Comparison of ENCODE assay signal across 1 cellular context in genomic region chr11:70637949-70638598, GRCh38.
TF ChIP-seq lines count a peak whose summit lies in the region.

No MANE protein-coding gene starts in this region.

TF ChIP-seq in HepG2, 621 proteins besides CTCF, POLR2A, EP300 and RAD21 (continued from another document and continues in another):
- peak; percentile 56; the same call in 1 of the 2 replicates for TF ChIP-seq ZBTB4 (CRISPR knock-in tag; IDR thresholded peaks at IDR 0.05; ENCODE audit: borderline replicate concordance)
- no peak for TF ChIP-seq ZBTB49 (CRISPR knock-in tag; IDR thresholded peaks at IDR 0.05; ENCODE audit: borderline replicate concordance)
- no peak for TF ChIP-seq ZFX (CRISPR knock-in tag; IDR thresholded peaks at IDR 0.05; ENCODE audit: low read depth)
- TF ChIP-seq KIAA2018 (CRISPR knock-in tag; IDR thresholded peaks at IDR 0.05; ENCODE audit: borderline replicate concordance): no peak
- no peak for TF ChIP-seq KLF9 (CRISPR knock-in tag; IDR thresholded peaks at IDR 0.05; ENCODE audit: low read depth)
- TF ChIP-seq ZNF777 (CRISPR knock-in tag; IDR thresholded peaks at IDR 0.05): no peak
- TF ChIP-seq ZFYVE20 (CRISPR knock-in tag; IDR thresholded peaks at IDR 0.05; ENCODE audit: borderline replicate concordance, low read depth): no peak
- TF ChIP-seq HNF4G (IDR thresholded peaks at IDR 0.05; ENCODE audit: borderline replicate concordance, low read depth, low read length): 0 out of 2 replicates have a peak, but pooled peaks have one; percentile 24
- TF ChIP-seq HNF4G (CRISPR knock-in tag; IDR thresholded peaks at IDR 0.05; ENCODE audit: borderline replicate concordance, low read depth): no peak
- TF ChIP-seq MEIS1 (CRISPR knock-in tag; IDR thresholded peaks at IDR 0.05; ENCODE audit: borderline replicate concordance): no peak
- no peak for TF ChIP-seq ZNF44 (CRISPR knock-in tag; IDR thresholded peaks at IDR 0.05)
- TF ChIP-seq NR2F2 (IDR thresholded peaks at IDR 0.05; ENCODE audit: borderline replicate concordance, low read depth): peak; percentile 91
- TF ChIP-seq PRMT3 (CRISPR knock-in tag; IDR thresholded peaks at IDR 0.05; ENCODE audit: borderline replicate concordance, low read depth): no peak
- TF ChIP-seq ZBTB43 (CRISPR knock-in tag; conservative IDR thresholded peaks at IDR 0.05): no peak
- TF ChIP-seq MED13 (CRISPR knock-in tag; IDR thresholded peaks at IDR 0.05): no peak
- peak; percentile 67; the same call in 1 of the 2 replicates for TF ChIP-seq DPF2 (CRISPR knock-in tag; IDR thresholded peaks at IDR 0.05; ENCODE audit: borderline replicate concordance, low read depth)
- no peak for TF ChIP-seq RELA (CRISPR knock-in tag; IDR thresholded peaks at IDR 0.05)
- no peak for TF ChIP-seq FUBP1 (CRISPR knock-in tag; IDR thresholded peaks at IDR 0.05; ENCODE audit: borderline replicate concordance)
- no peak for TF ChIP-seq ZNF317 (CRISPR knock-in tag; IDR thresholded peaks at IDR 0.05)
- TF ChIP-seq, protein P1, sequence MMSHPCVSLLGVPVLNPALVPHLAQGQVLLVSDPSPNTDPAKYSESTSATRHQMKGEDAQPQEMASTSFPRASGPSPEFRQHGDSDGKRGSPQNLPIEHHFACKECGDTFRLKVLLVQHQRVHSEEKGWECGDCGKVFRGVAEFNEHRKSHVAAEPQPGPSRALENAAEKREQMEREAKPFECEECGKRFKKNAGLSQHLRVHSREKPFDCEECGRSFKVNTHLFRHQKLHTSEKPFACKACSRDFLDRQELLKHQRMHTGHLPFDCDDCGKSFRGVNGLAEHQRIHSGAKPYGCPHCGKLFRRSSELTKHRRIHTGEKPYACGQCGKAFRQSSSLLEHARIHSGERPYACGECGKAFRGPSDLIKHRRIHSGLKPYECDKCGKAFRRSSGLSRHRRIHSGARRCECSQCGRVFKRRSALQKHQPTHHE (CRISPR knock-in tag; IDR thresholded peaks at IDR 0.05; ENCODE audit: borderline replicate concordance): no peak
- no peak for TF ChIP-seq MTF1 (CRISPR knock-in tag; IDR thresholded peaks at IDR 0.05)
- no peak for TF ChIP-seq ARNTL (CRISPR knock-in tag; IDR thresholded peaks at IDR 0.05)
- no peak for TF ChIP-seq NONO (IDR thresholded peaks at IDR 0.05)
- TF ChIP-seq NONO (CRISPR knock-in tag; conservative IDR thresholded peaks at IDR 0.05): no peak
- peak; percentile 65; the same call in 1 of the 2 replicates for TF ChIP-seq ZNF292 (CRISPR knock-in tag; IDR thresholded peaks at IDR 0.05; ENCODE audit: borderline replicate concordance, low read depth)
- no peak for TF ChIP-seq ASH2L (IDR thresholded peaks at IDR 0.05; ENCODE audit: insufficient read length, low read depth, low read length)
- peak; percentile 94 for TF ChIP-seq KDM1A (CRISPR knock-in tag; IDR thresholded peaks at IDR 0.05)
- TF ChIP-seq ZBTB1 (CRISPR knock-in tag; IDR thresholded peaks at IDR 0.05; ENCODE audit: borderline replicate concordance): no peak
- TF ChIP-seq CREB1 (IDR thresholded peaks at IDR 0.05): no peak
- TF ChIP-seq CREB1 (CRISPR knock-in tag; IDR thresholded peaks at IDR 0.05): no peak
- no peak for TF ChIP-seq ZNF644 (CRISPR knock-in tag; IDR thresholded peaks at IDR 0.05; ENCODE audit: low read depth)
- no peak for TF ChIP-seq ZNF136 (CRISPR knock-in tag; IDR thresholded peaks at IDR 0.05; ENCODE audit: low read depth)
- TF ChIP-seq NFE2 (CRISPR knock-in tag; IDR thresholded peaks at IDR 0.05): no peak
- no peak for TF ChIP-seq TBX3 (IDR thresholded peaks at IDR 0.05; ENCODE audit: borderline replicate concordance)
- TF ChIP-seq HNRNPUL1 (IDR thresholded peaks at IDR 0.05; ENCODE audit: low read depth, low read length): no peak
- TF ChIP-seq CENPBD1 (CRISPR knock-in tag; IDR thresholded peaks at IDR 0.05; ENCODE audit: borderline replicate concordance, low read depth): no peak
- no peak for TF ChIP-seq THAP11 (CRISPR knock-in tag; IDR thresholded peaks at IDR 0.05)
- TF ChIP-seq, protein P2, sequence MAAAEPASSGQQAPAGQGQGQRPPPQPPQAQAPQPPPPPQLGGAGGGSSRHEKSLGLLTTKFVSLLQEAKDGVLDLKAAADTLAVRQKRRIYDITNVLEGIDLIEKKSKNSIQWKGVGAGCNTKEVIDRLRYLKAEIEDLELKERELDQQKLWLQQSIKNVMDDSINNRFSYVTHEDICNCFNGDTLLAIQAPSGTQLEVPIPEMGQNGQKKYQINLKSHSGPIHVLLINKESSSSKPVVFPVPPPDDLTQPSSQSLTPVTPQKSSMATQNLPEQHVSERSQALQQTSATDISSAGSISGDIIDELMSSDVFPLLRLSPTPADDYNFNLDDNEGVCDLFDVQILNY (CRISPR knock-in tag; conservative IDR thresholded peaks at IDR 0.05): no peak
- TF ChIP-seq, protein P3, sequence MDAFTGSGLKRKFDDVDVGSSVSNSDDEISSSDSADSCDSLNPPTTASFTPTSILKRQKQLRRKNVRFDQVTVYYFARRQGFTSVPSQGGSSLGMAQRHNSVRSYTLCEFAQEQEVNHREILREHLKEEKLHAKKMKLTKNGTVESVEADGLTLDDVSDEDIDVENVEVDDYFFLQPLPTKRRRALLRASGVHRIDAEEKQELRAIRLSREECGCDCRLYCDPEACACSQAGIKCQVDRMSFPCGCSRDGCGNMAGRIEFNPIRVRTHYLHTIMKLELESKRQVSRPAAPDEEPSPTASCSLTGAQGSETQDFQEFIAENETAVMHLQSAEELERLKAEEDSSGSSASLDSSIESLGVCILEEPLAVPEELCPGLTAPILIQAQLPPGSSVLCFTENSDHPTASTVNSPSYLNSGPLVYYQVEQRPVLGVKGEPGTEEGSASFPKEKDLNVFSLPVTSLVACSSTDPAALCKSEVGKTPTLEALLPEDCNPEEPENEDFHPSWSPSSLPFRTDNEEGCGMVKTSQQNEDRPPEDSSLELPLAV (CRISPR knock-in tag; conservative IDR thresholded peaks at IDR 0.05; ENCODE audit: low read depth): no peak
- TF ChIP-seq MTF2 (CRISPR knock-in tag; IDR thresholded peaks at IDR 0.05; ENCODE audit: borderline replicate concordance): no peak
- peak; percentile 41; the same call in 1 of the 2 replicates for TF ChIP-seq MAX (IDR thresholded peaks at IDR 0.05)
